Comparison of ENCODE assay signal across 2 cellular contexts in the genomic region with DNA sequence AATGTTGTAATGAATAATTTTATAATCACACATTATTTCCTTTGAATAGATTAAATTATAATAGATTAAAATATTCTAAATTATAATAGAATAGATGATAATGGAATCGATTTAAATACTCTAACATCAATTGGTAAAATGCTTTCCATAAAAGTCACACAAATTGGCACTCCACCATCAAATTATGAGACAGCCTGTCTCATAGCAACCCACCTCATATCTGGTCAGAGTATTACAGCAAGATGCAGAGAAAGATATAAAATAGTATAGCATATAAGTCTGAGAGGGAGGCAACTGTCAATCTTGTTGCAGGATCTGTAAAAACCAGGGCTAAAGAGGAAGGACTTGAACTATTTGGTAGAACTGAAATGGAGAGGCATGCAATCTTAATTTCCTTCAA.
TF ChIP-seq lines count a peak whose summit lies in the region.

No MANE protein-coding gene starts in this region.

TF ChIP-seq in IMR-90, 13 proteins besides CTCF, POLR2A, EP300 and RAD21 (continued from another document):
- no peak for TF ChIP-seq FOS (IDR thresholded peaks at IDR 0.05; ENCODE audit: low read depth, low read length)
- TF ChIP-seq RCOR1 (IDR thresholded peaks at IDR 0.05; ENCODE audit: insufficient replicate concordance, low read length) = no peak
- TF ChIP-seq RFX5 (IDR thresholded peaks at IDR 0.05; ENCODE audit: low read depth, low read length) = no peak
- TF ChIP-seq CHD1 (IDR thresholded peaks at IDR 0.05; ENCODE audit: low read depth, low read length) = no peak
- TF ChIP-seq, protein P1, sequence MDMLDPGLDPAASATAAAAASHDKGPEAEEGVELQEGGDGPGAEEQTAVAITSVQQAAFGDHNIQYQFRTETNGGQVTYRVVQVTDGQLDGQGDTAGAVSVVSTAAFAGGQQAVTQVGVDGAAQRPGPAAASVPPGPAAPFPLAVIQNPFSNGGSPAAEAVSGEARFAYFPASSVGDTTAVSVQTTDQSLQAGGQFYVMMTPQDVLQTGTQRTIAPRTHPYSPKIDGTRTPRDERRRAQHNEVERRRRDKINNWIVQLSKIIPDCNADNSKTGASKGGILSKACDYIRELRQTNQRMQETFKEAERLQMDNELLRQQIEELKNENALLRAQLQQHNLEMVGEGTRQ (IDR thresholded peaks at IDR 0.05; ENCODE audit: low read depth, low read length) = no peak
- TF ChIP-seq SMC3 (IDR thresholded peaks at IDR 0.05; ENCODE audit: low read depth, low read length) = no peak
- no peak for TF ChIP-seq MXI1 (IDR thresholded peaks at IDR 0.05; ENCODE audit: borderline replicate concordance, low read depth, low read length)
- TF ChIP-seq MAFK (IDR thresholded peaks at IDR 0.05; ENCODE audit: low read depth, low read length) = no peak
- TF ChIP-seq CEBPB (IDR thresholded peaks at IDR 0.05; ENCODE audit: low read depth, low read length) = no peak
- TF ChIP-seq BHLHE40 (IDR thresholded peaks at IDR 0.05; ENCODE audit: low read depth, low read length) = no peak
- no peak for TF ChIP-seq MAZ (IDR thresholded peaks at IDR 0.05; ENCODE audit: borderline replicate concordance, low read depth, low read length)

TF ChIP-seq in endothelial cell of umbilical vein, 7 proteins besides CTCF, POLR2A, EP300 and RAD21 (continued from another document):
- no peak for TF ChIP-seq JUN (IDR thresholded peaks at IDR 0.05; ENCODE audit: borderline replicate concordance, insufficient read depth, insufficient read length, low read depth)
